Comparison of ENCODE assay signal across 9 cellular contexts in the genomic region with DNA sequence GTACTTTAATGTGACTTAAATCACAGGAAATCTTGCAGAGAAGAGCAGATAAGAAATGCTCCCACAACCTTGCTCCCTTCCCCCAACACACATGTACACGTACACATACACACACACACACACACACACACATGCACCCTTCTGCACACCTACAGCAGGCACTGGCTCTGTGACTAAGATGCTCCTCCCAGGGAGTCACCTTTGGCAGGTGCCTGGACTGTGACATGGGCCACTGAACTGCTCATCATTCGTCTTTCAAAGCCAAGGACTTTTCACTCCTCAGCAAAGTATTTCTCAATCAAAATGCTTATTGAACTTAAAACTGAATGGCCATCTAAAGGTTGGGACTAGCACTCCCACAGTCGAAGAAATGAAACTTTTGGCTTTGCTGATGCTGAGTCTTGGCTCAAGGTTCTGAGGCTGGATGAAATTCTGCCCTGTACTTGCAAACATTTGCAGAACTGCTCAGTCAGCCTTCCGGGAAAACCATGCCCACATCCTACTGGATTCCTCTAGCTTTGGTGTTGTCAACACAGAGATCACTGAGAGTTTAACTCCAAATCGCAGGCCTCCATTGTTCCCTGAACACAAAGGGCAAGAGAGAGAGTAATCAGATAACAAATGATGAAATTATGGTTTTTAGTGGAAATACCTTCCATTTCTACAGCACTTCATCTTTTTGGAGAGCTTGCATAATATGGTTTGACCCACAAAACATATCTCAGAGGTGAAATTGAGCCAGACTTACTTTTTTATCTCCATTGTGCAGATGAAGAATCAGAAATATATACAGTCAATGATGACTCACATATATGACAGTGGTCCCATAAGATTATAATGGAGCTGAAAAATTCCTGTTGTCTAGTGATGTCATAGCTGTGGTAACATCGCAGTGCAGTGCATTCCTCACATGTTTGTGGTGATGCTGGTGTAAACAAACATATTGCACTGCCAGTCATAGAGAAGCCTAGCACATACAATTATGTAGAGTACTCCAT.
DNase-seq lines count a peak whose midpoint lies in the region; ATAC-seq and TF ChIP-seq lines count a peak whose summit lies in the region.
"Had no signal": no experiment of that assay in that cellular context is flagged by ENCODE, and none has a peak within 500 bp of the region (broad histone marks: within the 10 kb centered on the region; RNA-seq: fewer than 3 reads in every experiment).

No MANE protein-coding gene starts in this region.

- H3K4me1 ChIP-seq in GM23248 (ENCODE audit: insufficient read depth) = peaks cover 54% of the 10 kb centered on the region
- H3K4me1 ChIP-seq in RWPE2 (ENCODE audit: insufficient read depth, poor library complexity, severe bottlenecking) = peaks cover 66% of the 10 kb centered on the region

- no peaks in the 10 kb centered on the region for H3K9me3 ChIP-seq in GM23248 (ENCODE audit: low read depth)
- H3K9me3 ChIP-seq in RWPE2 (ENCODE audit: severe bottlenecking) = no peaks in the 10 kb centered on the region

- no peaks in the 10 kb centered on the region for H4K20me1 ChIP-seq in GM23248 (ENCODE audit: insufficient read depth)

- H3K36me3 ChIP-seq in GM23248 (ENCODE audit: low read depth) (no peaks in the 10 kb centered on the region), RWPE2 (ENCODE audit: low read depth) (peaks cover 70% of the 10 kb centered on the region)

- H3K27ac ChIP-seq in GM23248 = peak overlapping the region; percentile 85
- peak overlapping the region; percentile 100 for H3K27ac ChIP-seq in RWPE2 (ENCODE audit: poor library complexity, severe bottlenecking)
- peak overlapping the region; percentile 84 for H3K27ac ChIP-seq in epithelial cell of prostate

- H3K9me2 ChIP-seq in GM23248 (ENCODE audit: insufficient read depth) = no peaks in the 10 kb centered on the region

- in situ Hi-C loops in GM23248 (cut with MboI) (no loop called here), G401 (cut with HindIII; ENCODE audit: low sequenced_read_pairs) (no loop called here)

- H3K79me2 ChIP-seq in GM23248 (ENCODE audit: insufficient read depth) = no peaks in the 10 kb centered on the region

- H3K4me3 ChIP-seq in GM23248 = no peak overlapping the region
- H3K4me3 ChIP-seq in RWPE2 (ENCODE audit: severe bottlenecking) = no peak overlapping the region

- TF ChIP-seq CTCF in RWPE2 (IDR thresholded peaks at IDR 0.05; ENCODE audit: poor library complexity, severe bottlenecking) = no peak

- H2AFZ ChIP-seq in GM23248 = no peak overlapping the region

- peak overlapping the region; percentile 27 for H3K4me2 ChIP-seq in GM23248 (ENCODE audit: unreplicated experiment)

- DNase-seq in GM23248 (peak; percentile 91), RWPE2 (ENCODE audit: low spot score) (no peak), epithelial cell of prostate (ENCODE audit: low read depth, low spot score) (peak; percentile 73), non-pigmented ciliary epithelial cell (ENCODE audit: low read depth) (peak; percentile 88), D341Med (ENCODE audit: low spot score) (no peak), cerebellar cortex (ENCODE audit: low spot score) (no peak), NCI-H2029 treated with DMSO at 0.1 percent for 48 hours (lab: John Stamatoyannopoulos, UW) (no peak), G401 (ENCODE audit: low spot score) (no peak)
- DNase-seq: kidney had no signal

- WGBS in GM23248 (ENCODE audit: low coverage in 1 of 2, low lambda C conversion rate in 2 of 2, missing lambda C conversion rate in 2 of 2), 2 experiments = 15 to 19% methylated on average over 6 of the region's 6 CpGs

- peak overlapping the region; percentile 22; the same call in 1 of the 2 replicates for H3K9ac ChIP-seq in GM23248

- peak; percentile 48 for ATAC-seq in RWPE2 (ENCODE audit: low read depth)

- H3K27me3 ChIP-seq in GM23248 (replicated peaks; ENCODE audit: insufficient read depth) (no peaks in the 10 kb centered on the region), RWPE2 (ENCODE audit: insufficient read depth, poor library complexity, severe bottlenecking) (no peaks in the 10 kb centered on the region)

- peaks cover 37% of the 10 kb centered on the region for H3F3A ChIP-seq in GM23248 (ENCODE audit: insufficient read depth)

Comparison
In these comparisons a context has a peak if more than half of its experiments do, and no peak if none do; other contexts are left out.
1. DNase-seq: peak in GM23248 (single experiment), epithelial cell of prostate (single experiment) and non-pigmented ciliary epithelial cell (single experiment); none in RWPE2 (single experiment), D341Med (single experiment), cerebellar cortex (single experiment), NCI-H2029 treated with DMSO at 0.1 percent for 48 hours (single experiment) and G401 (single experiment).
2. Peak in every context shown above with its lines, with median percentiles within 50 percentile points of each other: H3K27ac ChIP-seq.